In genomic region chr2:95023222-95023597, GRCh38 we compare ENCODE assay signal across 8 cellular contexts. TPM values are rescaled to one million over a fixed set of nuclear protein-coding genes. Genes with fewer than 3 reads are reported as not detected.
DNase-seq lines count a peak whose midpoint lies in the region; ATAC-seq lines count a peak whose summit lies in the region.

No MANE protein-coding gene starts in this region.

- no peaks in the 10 kb centered on the region for H3K9me3 ChIP-seq in CD4-positive, alpha-beta memory T cell (ENCODE audit: control insufficient read depth in 1 of 2, low read length in 2 of 2)
- no peaks in the 10 kb centered on the region for H3K9me3 ChIP-seq in SJCRH30 (replicated peaks)

- no peaks in the 10 kb centered on the region for H3K27me3 Mint-ChIP-seq in CD4-positive, alpha-beta memory T cell

- no peaks in the 10 kb centered on the region for H3K36me3 ChIP-seq in CD4-positive, alpha-beta memory T cell (ENCODE audit: insufficient read depth, low read length)
- H3K36me3 ChIP-seq in SJCRH30: no peaks in the 10 kb centered on the region

- peaks cover 0 to 6% of the 10 kb centered on the region in 2 donors for H3K36me3 Mint-ChIP-seq in CD4-positive, alpha-beta memory T cell

- H3K4me1 Mint-ChIP-seq in CD4-positive, alpha-beta memory T cell: peaks cover 24 to 62% (median 43%) of the 10 kb centered on the region in 4 donors

- no peaks in the 10 kb centered on the region for H3K9me3 Mint-ChIP-seq in CD4-positive, alpha-beta memory T cell

- no peaks in the 10 kb centered on the region for H3K27me3 ChIP-seq in CD4-positive, alpha-beta memory T cell (ENCODE audit: insufficient read depth, low read length)
- H3K27me3 ChIP-seq in SJCRH30: peaks cover 4% of the 10 kb centered on the region; the same call in 1 of the 2 replicates

- no peak overlapping the region for H3K4me3 ChIP-seq in CD4-positive, alpha-beta memory T cell (ENCODE audit: low read length in 2 of 2)
- no peak overlapping the region for H3K4me3 ChIP-seq in SJCRH30

- POLR2A ChIA-PET in CD4-positive, alpha-beta memory T cell (lab: Charles Lee; ENCODE audit: partially characterized antibody): interaction anchor here (0.9 to 9.2 kb wide), 14 partner anchors 9 to 142 kb away, joined by 3 to 647 read pairs (median 7); partner anchors contain the start of genes MRPS5, ZNF2 and ZNF514

- H3K27ac Mint-ChIP-seq in CD4-positive, alpha-beta memory T cell: peak overlapping the region; percentile 72 to 98 (median 88)

- intact Hi-C loops in CD4-positive, alpha-beta memory T cell (cut with micrococcal nuclease): loop anchor here (1.0 kb wide), 2 partner anchors 53 to 184 kb away; partner anchors contain the start of gene ZNF892

- ATAC-seq in GM19467 (IDR thresholded peaks at IDR 0.05; ENCODE audit: unreplicated experiment) (no peak), HG03571 (IDR thresholded peaks at IDR 0.05; ENCODE audit: unreplicated experiment) (no peak)

- peaks cover 50% of the 10 kb centered on the region for H3K4me1 ChIP-seq in CD4-positive, alpha-beta memory T cell (ENCODE audit: insufficient read depth, low read length)
- H3K4me1 ChIP-seq in SJCRH30: no peaks in the 10 kb centered on the region

- CTCF ChIA-PET in CD4-positive, alpha-beta memory T cell (lab: Charles Lee; ENCODE audit: partially characterized antibody): interaction anchor here (0.8 to 10.6 kb wide), 17 partner anchors 9 to 167 kb away, joined by 3 to 765 read pairs (median 5); partner anchors contain the start of gene MRPS5

- H3K27ac ChIP-seq in CD4-positive, alpha-beta memory T cell (ENCODE audit: low read depth, low read length): peak overlapping the region; percentile 27
- no peak overlapping the region for H3K27ac ChIP-seq in SJCRH30

- H3K4me3 Mint-ChIP-seq in CD4-positive, alpha-beta memory T cell: peak overlapping the region; percentile 66 to 95 (median 76)

- DNase-seq in CD4-positive, alpha-beta memory T cell: peak; percentile 68 to 79 (median 76)
- peak; percentile 45 for DNase-seq in GM19240 (ENCODE audit: insufficient read length, low spot score)
- peak; percentile 57 for DNase-seq in NCI-H345 (lab: John Stamatoyannopoulos, UW)
- DNase-seq in activated naive CD4-positive, alpha-beta T cell (lab: John Stamatoyannopoulos, UW): peak in 3 of 4 experiments; percentile 9 to 47 (median 25)
- peak; percentile 57 for DNase-seq in stimulated activated CD4-positive, alpha-beta T cell treated with anti-CD3 and anti-CD28 coated beads, Interleukin-4, amount 100 ng/mL, for 24 hours
- DNase-seq in SJCRH30: no peak

RNA-seq across cellular contexts. Expression of gene MAL, which starts 2.3 kb away (rescaled TPM):
- total RNA-seq in CD4-positive, alpha-beta memory T cell: 100 to 1,000 TPM; 108 to 113 TPM
- 100 to 1,000 TPM; 271 to 274 TPM for polyA plus RNA-seq in CD4-positive, alpha-beta memory T cell
- not detected in 2 replicates for total RNA-seq in SJCRH30 (2014; rRNA removed; shearing (Covaris generic))

Comparison
In these comparisons a context has a peak if more than half of its experiments do, and no peak if none do; other contexts are left out.
1. DNase-seq: peak in CD4-positive, alpha-beta memory T cell (5 of 5), GM19240 (single experiment), NCI-H345 (single experiment), activated naive CD4-positive, alpha-beta T cell (3 of 4) and stimulated activated CD4-positive, alpha-beta T cell treated with anti-CD3 and anti-CD28 coated beads, Interleukin-4, amount 100 ng/mL, for 24 hours (single experiment); none in SJCRH30 (0 of 2).
2. RNA of gene MAL, which starts 2.3 kb away (total RNA-seq): 108 to 113 TPM in CD4-positive, alpha-beta memory T cell; not detected in SJCRH30; every median in the first group is over 100 times any median in the second.